In genomic region chr12:6861391-6861790, GRCh38 we compare ENCODE assay signal across 30 cellular contexts. TPM values are rescaled to one million over a fixed set of nuclear protein-coding genes. Genes with fewer than 3 reads are reported as not detected.
"Had no signal": no experiment of that assay in that cellular context is flagged by ENCODE, and none has a peak within 500 bp of the region (broad histone marks: within the 10 kb centered on the region; RNA-seq: fewer than 3 reads in every experiment).

No MANE protein-coding gene starts in this region.

- H3K27me3 ChIP-seq: brain microvascular endothelial cell, esophagus muscularis mucosa, foreskin keratinocyte, gastrocnemius medialis had no signal

- H3K4me1 Mint-ChIP-seq: central memory CD8-positive, alpha-beta T cell had no signal

- H3K4me1 ChIP-seq: foreskin keratinocyte had no signal

- DNase-seq: activated CD4-positive, alpha-beta memory T cell treated with anti-CD3 and anti-CD28 coated beads, Interleukin-2, amount 10 ng/mL, durations not matched to agents 7 days and 5 days; activated CD4-positive, alpha-beta T cell treated with anti-CD3 and anti-CD28 coated beads for 1 hour; activated CD4-positive, alpha-beta T cell treated with anti-CD3 and anti-CD28 coated beads for 4 hours; activated CD4-positive, alpha-beta T cell treated with anti-CD3 and anti-CD28 coated beads, Interleukin-2, amount 10 ng/mL, durations not matched to agents 7 days and 5 days; activated CD4-positive, alpha-beta T cell treated with anti-CD3 and anti-CD28 coated beads, Interleukin-2, amount 50 U/mL, for 4 hours; activated CD8-positive, alpha-beta memory T cell treated with anti-CD3 and anti-CD28 coated beads, Interleukin-2, amount 50 U/mL, for 48 hours; activated effector memory CD4-positive, alpha-beta T cell treated with Interleukin-2 at 50 U/mL for 16 hours; activated gamma-delta T cell treated with Interleukin-2 at 50 U/mL for 16 hours; activated naive CD4-positive, alpha-beta T cell treated with anti-CD3 and anti-CD28 coated beads, Interleukin-2, amount 50 U/mL, for 16 hours; activated naive CD4-positive, alpha-beta T cell treated with Interleukin-2 at 50 U/mL for 16 hours; activated T-cell treated with anti-CD3 and anti-CD28 coated beads for 4 hours; activated T-cell treated with anti-CD3 and anti-CD28 coated beads, Interleukin-2, amount 50 U/mL, for 24 hours; activated T-cell treated with anti-CD3 and anti-CD28 coated beads, Interleukin-2, amount 50 U/mL, for 72 hours; amniotic stem cell; anterior cingulate cortex; brain microvascular endothelial cell; cortex of kidney; dermis blood vessel endothelial cell; effector CD4-positive, alpha-beta T cell; effector memory CD8-positive, alpha-beta T cell; erythroblast; foreskin keratinocyte; gastrocnemius medialis; head of caudate nucleus; T-helper 1 cell; T-helper 2 cell had no signal

- H3K9me3 Mint-ChIP-seq: activated CD4-positive, alpha-beta memory T cell treated with anti-CD3 and anti-CD28 coated beads, Interleukin-2, amount 10 ng/mL, durations not matched to agents 7 days and 5 days; activated CD4-positive, alpha-beta T cell treated with anti-CD3 and anti-CD28 coated beads, Interleukin-2, amount 10 ng/mL, durations not matched to agents 7 days and 5 days; activated T-cell treated with anti-CD3 and anti-CD28 coated beads, Interleukin-2, amount 50 U/mL, for 24 hours; activated T-cell treated with anti-CD3 and anti-CD28 coated beads, Interleukin-2, amount 50 U/mL, for 72 hours; central memory CD8-positive, alpha-beta T cell; effector memory CD8-positive, alpha-beta T cell; WTC11 had no signal

- ATAC-seq: activated T-cell treated with anti-CD3 and anti-CD28 coated beads, Interleukin-2, amount 50 U/mL, for 72 hours; effector memory CD8-positive, alpha-beta T cell; foreskin keratinocyte; gastrocnemius medialis; WTC11 had no signal

- H3K9me3 ChIP-seq: esophagus muscularis mucosa, gastrocnemius medialis had no signal

- H3K27me3 Mint-ChIP-seq: activated CD4-positive, alpha-beta memory T cell treated with anti-CD3 and anti-CD28 coated beads, Interleukin-2, amount 10 ng/mL, durations not matched to agents 7 days and 5 days; activated CD4-positive, alpha-beta T cell treated with anti-CD3 and anti-CD28 coated beads, Interleukin-2, amount 10 ng/mL, durations not matched to agents 7 days and 5 days; activated naive CD8-positive, alpha-beta T cell; activated T-cell treated with anti-CD3 and anti-CD28 coated beads, Interleukin-2, amount 50 U/mL, for 24 hours; central memory CD8-positive, alpha-beta T cell; effector memory CD8-positive, alpha-beta T cell had no signal

- H3K4me3 ChIP-seq: esophagus muscularis mucosa, gastrocnemius medialis had no signal

- H3K27ac ChIP-seq: brain microvascular endothelial cell, esophagus muscularis mucosa, foreskin keratinocyte, gastrocnemius medialis had no signal

- H3K4me3 Mint-ChIP-seq: activated CD4-positive, alpha-beta memory T cell treated with anti-CD3 and anti-CD28 coated beads, Interleukin-2, amount 10 ng/mL, durations not matched to agents 7 days and 5 days; activated CD4-positive, alpha-beta T cell treated with anti-CD3 and anti-CD28 coated beads, Interleukin-2, amount 10 ng/mL, durations not matched to agents 7 days and 5 days; activated naive CD8-positive, alpha-beta T cell; activated T-cell treated with anti-CD3 and anti-CD28 coated beads, Interleukin-2, amount 50 U/mL, for 24 hours; activated T-cell treated with anti-CD3 and anti-CD28 coated beads, Interleukin-2, amount 50 U/mL, for 72 hours; central memory CD8-positive, alpha-beta T cell; effector memory CD8-positive, alpha-beta T cell; WTC11 had no signal

- H3K27ac Mint-ChIP-seq: activated CD4-positive, alpha-beta memory T cell treated with anti-CD3 and anti-CD28 coated beads, Interleukin-2, amount 10 ng/mL, durations not matched to agents 7 days and 5 days; activated CD4-positive, alpha-beta T cell treated with anti-CD3 and anti-CD28 coated beads, Interleukin-2, amount 10 ng/mL, durations not matched to agents 7 days and 5 days; activated naive CD8-positive, alpha-beta T cell; activated T-cell treated with anti-CD3 and anti-CD28 coated beads, Interleukin-2, amount 50 U/mL, for 24 hours; activated T-cell treated with anti-CD3 and anti-CD28 coated beads, Interleukin-2, amount 50 U/mL, for 72 hours; effector memory CD8-positive, alpha-beta T cell; WTC11 had no signal

RNA-seq across cellular contexts. Expression of gene GNB3, which starts 20.7 kb away (rescaled TPM):
- total RNA-seq: activated CD4-positive, alpha-beta memory T cell treated with anti-CD3 and anti-CD28 coated beads, Interleukin-2, amount 10 ng/mL, durations not matched to agents 7 days and 5 days; activated CD4-positive, alpha-beta T cell treated with anti-CD3 and anti-CD28 coated beads, Interleukin-2, amount 10 ng/mL, durations not matched to agents 7 days and 5 days; gastrocnemius medialis had no signal
